8 cellular contexts compared by ENCODE assay signal in genomic region chr10:102918817-102919236, GRCh38. TPM values are rescaled to one million over a fixed set of nuclear protein-coding genes. Genes with fewer than 3 reads are reported as not detected.
DNase-seq lines count a peak whose midpoint lies in the region; ATAC-seq and TF ChIP-seq lines count a peak whose summit lies in the region.

No MANE protein-coding gene starts in this region.

- ATAC-seq in GM21737 (IDR thresholded peaks at IDR 0.05; ENCODE audit: unreplicated experiment) (peak; percentile 1), mucosa of descending colon (peak; percentile 0), HG03342 (IDR thresholded peaks at IDR 0.05; ENCODE audit: unreplicated experiment) (no peak)

- H3K27me3 ChIP-seq in BLaER1, result no peaks in the 10 kb centered on the region
- no peaks in the 10 kb centered on the region for H3K27me3 ChIP-seq in thyroid gland

- intact Hi-C loops in mucosa of descending colon (cut with DNase I, micrococcal nuclease), result loop anchor here (5.0 to 10.0 kb wide), 3 partner anchors 146 to 323 kb away; no protein-coding TSS in a partner anchor
- intact Hi-C loops in thyroid gland (cut with DNase I), result loop anchor here (2.0 to 5.0 kb wide), 2 partner anchors 150 to 328 kb away; partner anchors contain the start of gene RPEL1

- peaks cover 8% of the 10 kb centered on the region; the same call in 1 of the 2 replicates for H4K20me1 ChIP-seq in BLaER1

- H3K9ac ChIP-seq in BLaER1, result peak overlapping the region; percentile 92

- H3K27ac ChIP-seq in BLaER1 (peak overlapping the region; percentile 88), thyroid gland (peak overlapping the region; percentile 90 to 96 (median 95))

- no peak for TF ChIP-seq POLR2A in thyroid gland (IDR thresholded peaks at IDR 0.05)

- H3K9me3 ChIP-seq in BLaER1 (no peaks in the 10 kb centered on the region), mucosa of descending colon (no peaks in the 10 kb centered on the region), thyroid gland (no peaks in the 10 kb centered on the region)

- WGBS in thyroid gland, 2 donors, result 0 to 2% methylated on average over 18 to 30 of the region's 49 CpGs

- peak overlapping the region; percentile 96 for H3K4me2 ChIP-seq in BLaER1

- H3K4me3 ChIP-seq in BLaER1 (peak overlapping the region; percentile 91), mucosa of descending colon (peak overlapping the region; percentile 88), thyroid gland (replicated peaks in 1 of 3) (peak overlapping the region; percentile 93 to 95 (median 94))

- no peaks in the 10 kb centered on the region for H3K36me3 ChIP-seq in BLaER1
- H3K36me3 ChIP-seq in mucosa of descending colon (ENCODE audit: low read depth), result no peaks in the 10 kb centered on the region
- H3K36me3 ChIP-seq in thyroid gland, result no peaks in the 10 kb centered on the region

- DNase-seq in T-helper 2 cell (peak in 3 of 5 experiments; percentile 22 to 72 (median 26)), cerebellar cortex (ENCODE audit: low spot score) (peak; percentile 26), mucosa of descending colon (peak in 2 of 3 donors; percentile 53 to 58), thyroid gland (peak; percentile 9 to 17), retina (no peak)

- TF ChIP-seq CTCF in mucosa of descending colon (IDR thresholded peaks at IDR 0.05), result no peak
- TF ChIP-seq CTCF in thyroid gland (IDR thresholded peaks at IDR 0.05), result no peak

- H3K4me1 ChIP-seq in BLaER1 (peaks cover 50% of the 10 kb centered on the region), mucosa of descending colon (ENCODE audit: low read depth) (peaks cover 8% of the 10 kb centered on the region), thyroid gland (peaks cover 32 to 37% of the 10 kb centered on the region in 2 donors)

RNA-seq across cellular contexts. Expression of gene CNNM2, which starts 0.7 kb away (rescaled TPM):
- 10 to 100 TPM; 22.6 to 53.2 (median 27.3) TPM for total RNA-seq in mucosa of descending colon
- 10 to 100 TPM; 15.2 to 19.2 (median 15.9) TPM for total RNA-seq in thyroid gland

RNA-seq across cellular contexts. Expression of gene AS3MT, which starts 49.6 kb away (rescaled TPM):
- total RNA-seq in mucosa of descending colon (1 to 10 TPM in 1 of 3 donors, under 1 TPM in 1, not detected in 1; 0.27 to 1.6 TPM), thyroid gland (10 to 100 TPM in 2 of 4 donors, 1 to 10 TPM in 2; 9.8 to 19.2 (median 13.5) TPM)

Comparison
In these comparisons a context has a peak if more than half of its experiments do, and no peak if none do; other contexts are left out.
1. RNA of gene AS3MT, which starts 49.6 kb away (total RNA-seq): 9.8 to 19.2 TPM in thyroid gland; 0.27 to 1.6 TPM in mucosa of descending colon; every median in the first group is over 4 times any median in the second.
2. Peak in every context shown above with its lines, with median percentiles within 50 percentile points of each other: H3K4me3 ChIP-seq.